In genomic region chr1:9145021-9145668, GRCh38 we compare ENCODE assay signal across 1 cellular context.
TF ChIP-seq lines count a peak whose summit lies in the region.

No MANE protein-coding gene starts in this region.

TF ChIP-seq in K562, 482 proteins besides CTCF, POLR2A, EP300 and RAD21 (continued from another document and continues in another):
- no peak for TF ChIP-seq HMGXB4 (CRISPR knock-in tag; IDR thresholded peaks at IDR 0.05)
- TF ChIP-seq THRA (IDR thresholded peaks at IDR 0.05) = no peak
- no peak for TF ChIP-seq ZNF197 (CRISPR knock-in tag; IDR thresholded peaks at IDR 0.05; ENCODE audit: low read depth)
- TF ChIP-seq CHD2 (IDR thresholded peaks at IDR 0.05; ENCODE audit: low read depth, low read length) = no peak
- TF ChIP-seq SMARCA5 (IDR thresholded peaks at IDR 0.05) = no peak
- TF ChIP-seq GTF2E2 (tag; IDR thresholded peaks at IDR 0.05) = no peak
- TF ChIP-seq HNRNPH1 (optimal IDR thresholded peaks at IDR 0.05; ENCODE audit: low read depth, low read length) = no peak
- peak; percentile 76 for TF ChIP-seq PRDM10 (IDR thresholded peaks at IDR 0.05; ENCODE audit: partially characterized antibody)
- TF ChIP-seq ZBTB49 (CRISPR knock-in tag; IDR thresholded peaks at IDR 0.05; ENCODE audit: borderline replicate concordance) = no peak
- TF ChIP-seq CSDE1 (IDR thresholded peaks at IDR 0.05) = no peak
- no peak for TF ChIP-seq ZNF444 (CRISPR knock-in tag; IDR thresholded peaks at IDR 0.05)
- TF ChIP-seq KLF16 (IDR thresholded peaks at IDR 0.05) = no peak
- TF ChIP-seq ZBTB40 (IDR thresholded peaks at IDR 0.05) = no peak
- no peak for TF ChIP-seq ZBTB40 (CRISPR knock-in tag; IDR thresholded peaks at IDR 0.05)
- peak; percentile 87 for TF ChIP-seq CREM (IDR thresholded peaks at IDR 0.05; ENCODE audit: low read depth)
- TF ChIP-seq CREB1 (IDR thresholded peaks at IDR 0.05) = no peak
- peak; percentile 72 for TF ChIP-seq CREB1 (CRISPR knock-in tag; IDR thresholded peaks at IDR 0.05)
- TF ChIP-seq CBX2 (IDR thresholded peaks at IDR 0.05; ENCODE audit: insufficient read depth, low read length, poor library complexity, severe bottlenecking) = no peak
- TF ChIP-seq SUPT5H (IDR thresholded peaks at IDR 0.05) = no peak
- TF ChIP-seq TRIM24 (IDR thresholded peaks at IDR 0.05) = no peak
- TF ChIP-seq RREB1 (CRISPR knock-in tag; IDR thresholded peaks at IDR 0.05) = no peak
- no peak for TF ChIP-seq BCLAF1 (IDR thresholded peaks at IDR 0.05; ENCODE audit: borderline replicate concordance in 1 of 2, control insufficient read depth in 1 of 2, low read depth in 2 of 2, low read length in 1 of 2)
- no peak for TF ChIP-seq TCF7L2 (IDR thresholded peaks at IDR 0.05; ENCODE audit: low read depth, low read length)
- no peak for TF ChIP-seq SMARCE1 (IDR thresholded peaks at IDR 0.05)
- no peak for TF ChIP-seq ZNF253 (CRISPR knock-in tag; conservative IDR thresholded peaks at IDR 0.05)
- TF ChIP-seq ASH1L (IDR thresholded peaks at IDR 0.05; ENCODE audit: borderline replicate concordance, low read depth, partially characterized antibody) = no peak
- no peak for TF ChIP-seq ZNF79 (CRISPR knock-in tag; IDR thresholded peaks at IDR 0.05; ENCODE audit: low read depth)
